29 cellular contexts compared by ENCODE assay signal in genomic region chr19:14189415-14189814, GRCh38.
"Had no signal": no experiment of that assay in that cellular context is flagged by ENCODE, and none has a peak within 500 bp of the region (broad histone marks: within the 10 kb centered on the region; RNA-seq: fewer than 3 reads in every experiment).

No MANE protein-coding gene starts in this region.

- H3K27ac ChIP-seq: stomach, suprapubic skin, testis, thoracic aorta, thyroid gland, tibial artery, tibial nerve, upper lobe of left lung, upper lobe of right lung, uterus, vagina had no signal

- DNase-seq: stimulated activated CD4-positive, alpha-beta T cell treated with anti-CD3 and anti-CD28 coated beads, Interleukin-2, amount 100 ng/mL, for 48 hours; stimulated activated CD4-positive, alpha-beta T cell treated with anti-CD3 and anti-CD28 coated beads, Interleukin-4, amount 100 ng/mL, for 1 hour; stimulated activated CD4-positive, alpha-beta T cell treated with anti-CD3 and anti-CD28 coated beads, Interleukin-4, amount 100 ng/mL, for 24 hours; stimulated activated CD4-positive, alpha-beta T cell treated with anti-CD3 and anti-CD28 coated beads, Interleukin-4, amount 100 ng/mL, for 4 hours; stimulated activated CD8-positive, alpha-beta memory T cell treated with anti-CD3 and anti-CD28 coated beads, Interleukin-4, amount 100 ng/mL, for 48 hours; stimulated activated naive B cell treated with anti-CD40 and anti-IgM and Interleukin-4, amounts not matched to agents 10 μg/mL and 1 μg/mL and 100 μg/mL, for 72 hours; stimulated activated naive CD4-positive, alpha-beta T cell; stimulated activated naive CD4-positive, alpha-beta T cell treated with Interleukin-2 at 50 U/mL for 16 hours; stimulated activated naive CD8-positive, alpha-beta T cell treated with anti-CD3 and anti-CD28 coated beads, Interleukin-15, amount 100 ng/mL, for 72 hours; stimulated activated naive CD8-positive, alpha-beta T cell treated with anti-CD3 and anti-CD28 coated beads, Interleukin-15, Interleukin-2, amounts not matched to agents 100 U/mL and 50 U/mL, for 24 hours; stomach; substantia nigra; testis; thyroid gland; tibial artery; transverse colon; trophoblast cell; upper lobe of left lung; upper lobe of right lung; uterus had no signal

- H3K4me3 Mint-ChIP-seq: stimulated activated effector memory CD8-positive, alpha-beta T cell treated with anti-CD3 and anti-CD28 coated beads, Interleukin-12 subunit alpha, Interleukin-12 subunit beta, amount 100 ng/mL, for 72 hours; stimulated activated memory B cell treated with anti-CD40 and anti-IgM and Interleukin-4, amounts not matched to agents 10 μg/mL and 1 μg/mL and 100 μg/mL, for 72 hours; stimulated activated naive B cell treated with anti-CD40 and anti-IgM and Interleukin-4, amounts not matched to agents 10 μg/mL and 1 μg/mL and 100 μg/mL, for 72 hours; stimulated activated naive CD8-positive, alpha-beta T cell treated with anti-CD3 and anti-CD28 coated beads, Interleukin-15, amount 100 ng/mL, for 72 hours; stimulated activated naive CD8-positive, alpha-beta T cell treated with anti-CD3 and anti-CD28 coated beads, Interleukin-15, Interleukin-2, amounts not matched to agents 100 ng/mL and 50 ng/mL, for 24 hours; type B pancreatic cell had no signal

- H3K4me1 ChIP-seq: stomach, suprapubic skin, testis, thyroid gland, tibial artery, tibial nerve, upper lobe of left lung, upper lobe of right lung, uterus, vagina had no signal

- FAIRE-seq: urothelium cell line had no signal

- H3K27me3 ChIP-seq: stomach, suprapubic skin, testis, thyroid gland, tibial artery, tibial nerve, transverse colon, upper lobe of left lung, upper lobe of right lung, uterus, vagina had no signal

- H3K9me3 Mint-ChIP-seq: stimulated activated effector memory CD8-positive, alpha-beta T cell treated with anti-CD3 and anti-CD28 coated beads, Interleukin-12 subunit alpha, Interleukin-12 subunit beta, amount 100 ng/mL, for 72 hours; stimulated activated memory B cell treated with anti-CD40 and anti-IgM and Interleukin-4, amounts not matched to agents 10 μg/mL and 1 μg/mL and 100 μg/mL, for 72 hours; stimulated activated naive CD8-positive, alpha-beta T cell treated with anti-CD3 and anti-CD28 coated beads, Interleukin-15, amount 100 ng/mL, for 72 hours; stimulated activated naive CD8-positive, alpha-beta T cell treated with anti-CD3 and anti-CD28 coated beads, Interleukin-15, Interleukin-2, amounts not matched to agents 100 ng/mL and 50 ng/mL, for 24 hours; type B pancreatic cell had no signal

- H3K9me3 ChIP-seq: stomach, suprapubic skin, testis, thoracic aorta, thyroid gland, tibial artery, tibial nerve, transverse colon, upper lobe of left lung, upper lobe of right lung, uterus, vagina had no signal

- H3K27me3 Mint-ChIP-seq: stimulated activated naive CD8-positive, alpha-beta T cell treated with anti-CD3 and anti-CD28 coated beads, Interleukin-15, amount 100 ng/mL, for 72 hours; stimulated activated naive CD8-positive, alpha-beta T cell treated with anti-CD3 and anti-CD28 coated beads, Interleukin-15, Interleukin-2, amounts not matched to agents 100 ng/mL and 50 ng/mL, for 24 hours; type B pancreatic cell had no signal

- H3K36me3 ChIP-seq: stomach, suprapubic skin, thoracic aorta, thyroid gland, tibial artery, tibial nerve, transverse colon, upper lobe of left lung, upper lobe of right lung, uterus, vagina had no signal

- ATAC-seq: stimulated activated effector memory CD8-positive, alpha-beta T cell treated with anti-CD3 and anti-CD28 coated beads, Interleukin-12 subunit alpha, Interleukin-12 subunit beta, amount 100 ng/mL, for 72 hours; stimulated activated memory B cell treated with anti-CD40 and anti-IgM and Interleukin-4, amounts not matched to agents 10 μg/mL and 1 μg/mL and 100 μg/mL, for 72 hours; stimulated activated naive B cell treated with anti-CD40 and anti-IgM and Interleukin-4, amounts not matched to agents 10 μg/mL and 1 μg/mL and 100 μg/mL, for 72 hours; stimulated activated naive CD8-positive, alpha-beta T cell treated with anti-CD3 and anti-CD28 coated beads, Interleukin-15, amount 100 ng/mL, for 72 hours; stimulated activated naive CD8-positive, alpha-beta T cell treated with anti-CD3 and anti-CD28 coated beads, Interleukin-15, Interleukin-2, amounts not matched to agents 100 U/mL and 50 U/mL, for 24 hours; upper lobe of right lung had no signal

- H3K4me3 ChIP-seq: stomach, suprapubic skin, testis, thoracic aorta, thyroid gland, tibial artery, tibial nerve, transverse colon, upper lobe of left lung, upper lobe of right lung, uterus, vagina had no signal

- H3K36me3 Mint-ChIP-seq: stimulated activated memory B cell treated with anti-CD40 and anti-IgM and Interleukin-4, amounts not matched to agents 10 μg/mL and 1 μg/mL and 100 μg/mL, for 72 hours; stimulated activated naive B cell treated with anti-CD40 and anti-IgM and Interleukin-4, amounts not matched to agents 10 μg/mL and 1 μg/mL and 100 μg/mL, for 72 hours; type B pancreatic cell had no signal

- H3K27ac Mint-ChIP-seq: stimulated activated effector memory CD8-positive, alpha-beta T cell treated with anti-CD3 and anti-CD28 coated beads, Interleukin-12 subunit alpha, Interleukin-12 subunit beta, amount 100 ng/mL, for 72 hours; stimulated activated memory B cell treated with anti-CD40 and anti-IgM and Interleukin-4, amounts not matched to agents 10 μg/mL and 1 μg/mL and 100 μg/mL, for 72 hours; stimulated activated naive CD8-positive, alpha-beta T cell treated with anti-CD3 and anti-CD28 coated beads, Interleukin-15, Interleukin-2, amounts not matched to agents 100 ng/mL and 50 ng/mL, for 24 hours had no signal
